8 cellular contexts compared by ENCODE assay signal in the genomic region with DNA sequence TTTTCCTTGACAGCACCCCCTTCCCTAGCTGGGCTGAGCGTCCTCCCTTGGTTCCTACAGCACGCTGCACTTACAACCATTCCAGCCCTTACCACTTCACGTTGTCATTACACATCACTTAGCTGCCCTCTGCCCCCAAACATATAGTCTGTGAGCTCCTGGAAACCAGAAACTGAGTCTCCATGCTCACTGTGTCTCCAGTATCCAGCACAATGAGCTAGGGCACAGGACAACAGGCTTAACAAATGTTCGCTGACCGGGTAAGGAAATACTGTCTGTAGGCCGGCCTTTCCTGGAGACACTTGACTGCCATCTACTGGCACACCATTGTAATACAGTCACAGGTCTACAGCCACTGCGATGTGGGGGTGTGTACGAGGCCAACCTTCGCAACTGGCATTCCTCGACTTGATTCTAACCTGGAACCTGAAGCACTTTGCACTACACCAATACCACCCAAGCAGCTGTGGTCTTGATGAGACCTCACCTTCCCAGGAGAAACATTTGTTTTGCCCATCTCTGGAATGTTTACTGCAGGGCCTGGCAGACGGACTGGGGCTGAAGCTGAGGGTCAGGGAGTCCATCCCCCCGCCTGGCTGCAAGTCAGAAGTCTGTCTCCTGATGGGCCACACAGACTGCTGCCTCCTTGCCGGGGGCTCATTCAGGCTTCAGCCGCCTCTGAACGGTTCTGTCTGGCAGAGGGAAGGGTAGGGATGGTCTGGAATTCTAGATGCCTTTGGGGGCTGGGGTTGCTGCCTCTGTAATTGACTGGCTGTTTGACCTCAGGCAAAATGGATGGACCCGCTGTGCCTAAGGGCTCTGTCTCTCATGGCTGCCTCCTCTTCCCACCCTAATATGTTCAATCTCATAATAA.
DNase-seq lines count a peak whose midpoint lies in the region; ATAC-seq and TF ChIP-seq lines count a peak whose summit lies in the region.

No MANE protein-coding gene starts in this region.

- peak overlapping the region; percentile 89 for H2BK120ac ChIP-seq in trophoblast cell (ENCODE audit: insufficient read depth, low read length, poor library complexity)

- CTCF ChIA-PET in CD4-positive, alpha-beta memory T cell (lab: Charles Lee; ENCODE audit: partially characterized antibody): interaction anchor here (0.9 to 1.3 kb wide), 2 partner anchors 9 to 881 kb away, joined by 6 read pairs; no protein-coding TSS in a partner anchor
- CTCF ChIA-PET in PC-3 (lab: Charles Lee): no interaction called here

- no peaks in the 10 kb centered on the region for H3K27me3 ChIP-seq in CD4-positive, alpha-beta memory T cell (ENCODE audit: insufficient read depth, low read length)
- H3K27me3 ChIP-seq in PC-3 (ENCODE audit: low read length): no peaks in the 10 kb centered on the region
- no peaks in the 10 kb centered on the region for H3K27me3 ChIP-seq in cardiac muscle cell
- H3K27me3 ChIP-seq in trophoblast cell (ENCODE audit: insufficient read depth, low read length): no peaks in the 10 kb centered on the region

- no peak overlapping the region for H2AFZ ChIP-seq in PC-3 (ENCODE audit: low read length)
- H2AFZ ChIP-seq in trophoblast cell (ENCODE audit: insufficient read depth, low read length, poor library complexity): peak overlapping the region; percentile 32

- H3K4me3 Mint-ChIP-seq in CD4-positive, alpha-beta memory T cell: no peak overlapping the region
- no peak overlapping the region for H3K4me3 Mint-ChIP-seq in activated naive CD8-positive, alpha-beta T cell treated with anti-CD3 and anti-CD28 coated beads, Interleukin-2, amount 50 U/mL, for 24 hours

- H3K14ac ChIP-seq in trophoblast cell (ENCODE audit: low read length): peak overlapping the region; percentile 12

- H3K9ac ChIP-seq in PC-3 (ENCODE audit: low read length) (no peak overlapping the region), trophoblast cell (ENCODE audit: low read length) (no peak overlapping the region)

- peak overlapping the region; percentile 71 for H4K91ac ChIP-seq in trophoblast cell (ENCODE audit: low read depth, low read length)

- H3K4me1 Mint-ChIP-seq in CD4-positive, alpha-beta memory T cell: peaks cover 0 to 4% (median 0%) of the 10 kb centered on the region in 4 donors
- H3K4me1 Mint-ChIP-seq in activated naive CD8-positive, alpha-beta T cell treated with anti-CD3 and anti-CD28 coated beads, Interleukin-2, amount 50 U/mL, for 24 hours: no peaks in the 10 kb centered on the region

- TF ChIP-seq CTCF in PC-3 (conservative IDR thresholded peaks at IDR 0.05; ENCODE audit: low read depth, low read length): peak; percentile 38; the same call in 1 of the 2 replicates
- peak; percentile 94 for TF ChIP-seq CTCF in cardiac muscle cell (IDR thresholded peaks at IDR 0.05; ENCODE audit: low read depth, low read length)

- H3F3A ChIP-seq in PC-3 (ENCODE audit: low read length, unreplicated experiment): no peaks in the 10 kb centered on the region

- no peaks in the 10 kb centered on the region for H3K36me3 ChIP-seq in CD4-positive, alpha-beta memory T cell (ENCODE audit: insufficient read depth, low read length)
- H3K36me3 ChIP-seq in PC-3 (ENCODE audit: low read depth, low read length) (no peaks in the 10 kb centered on the region), cardiac muscle cell (no peaks in the 10 kb centered on the region), trophoblast cell (ENCODE audit: control insufficient read depth in 1 of 2, insufficient read depth in 2 of 2, low read length in 2 of 2) (no peaks in the 10 kb centered on the region)

- no peak overlapping the region for H3K27ac Mint-ChIP-seq in CD4-positive, alpha-beta memory T cell
- H3K27ac Mint-ChIP-seq in activated naive CD8-positive, alpha-beta T cell treated with anti-CD3 and anti-CD28 coated beads, Interleukin-2, amount 50 U/mL, for 24 hours: no peak overlapping the region

- H3K9me3 Mint-ChIP-seq in CD4-positive, alpha-beta memory T cell: no peaks in the 10 kb centered on the region
- H3K9me3 Mint-ChIP-seq in activated naive CD8-positive, alpha-beta T cell treated with anti-CD3 and anti-CD28 coated beads, Interleukin-2, amount 50 U/mL, for 24 hours: no peaks in the 10 kb centered on the region

- peak overlapping the region; percentile 39 for H2BK12ac ChIP-seq in trophoblast cell (ENCODE audit: low read length)

- no peak overlapping the region for H3K4ac ChIP-seq in trophoblast cell (ENCODE audit: low read depth, low read length)

- H3K4me3 ChIP-seq in CD4-positive, alpha-beta memory T cell (ENCODE audit: low read length in 2 of 2): no peak overlapping the region
- H3K4me3 ChIP-seq in PC-3 (ENCODE audit: low read length) (no peak overlapping the region), cardiac muscle cell (no peak overlapping the region), trophoblast cell (ENCODE audit: low read depth, low read length) (no peak overlapping the region)

- peak overlapping the region; percentile 67 for H2BK5ac ChIP-seq in trophoblast cell (ENCODE audit: low read depth, low read length, poor library complexity)

- H3K9me2 ChIP-seq in PC-3 (replicated peaks; ENCODE audit: low read length): no peaks in the 10 kb centered on the region

- peaks cover 0 to 2% of the 10 kb centered on the region in 2 donors for H3K27me3 Mint-ChIP-seq in CD4-positive, alpha-beta memory T cell
- no peaks in the 10 kb centered on the region for H3K27me3 Mint-ChIP-seq in activated naive CD8-positive, alpha-beta T cell treated with anti-CD3 and anti-CD28 coated beads, Interleukin-2, amount 50 U/mL, for 24 hours

- no peaks in the 10 kb centered on the region for H3K36me3 Mint-ChIP-seq in CD4-positive, alpha-beta memory T cell
- H3K36me3 Mint-ChIP-seq in activated naive CD8-positive, alpha-beta T cell treated with anti-CD3 and anti-CD28 coated beads, Interleukin-2, amount 50 U/mL, for 24 hours (ENCODE audit: low read depth): no peaks in the 10 kb centered on the region

- H2AK5ac ChIP-seq in trophoblast cell (ENCODE audit: low read length): no peak overlapping the region

- H3K4me2 ChIP-seq in PC-3 (ENCODE audit: low read length): no peak overlapping the region
- peak overlapping the region; percentile 42 for H3K4me2 ChIP-seq in trophoblast cell (ENCODE audit: low read length)

- ATAC-seq in PC-3 (no peak), HG02852 (IDR thresholded peaks at IDR 0.05; ENCODE audit: unreplicated experiment) (no peak), HG02571 (IDR thresholded peaks at IDR 0.05; ENCODE audit: unreplicated experiment) (no peak)
- ATAC-seq in activated naive CD8-positive, alpha-beta T cell treated with anti-CD3 and anti-CD28 coated beads, Interleukin-2, amount 50 U/mL, for 24 hours: peak; percentile 57

- H3K23ac ChIP-seq in trophoblast cell (ENCODE audit: low read length): no peak overlapping the region

- H4K20me1 ChIP-seq in PC-3 (ENCODE audit: low read length): no peaks in the 10 kb centered on the region

- peak overlapping the region; percentile 12 for H3K18ac ChIP-seq in trophoblast cell (ENCODE audit: low read length)

- no peaks in the 10 kb centered on the region for H3K9me3 ChIP-seq in CD4-positive, alpha-beta memory T cell (ENCODE audit: control insufficient read depth in 1 of 2, low read length in 2 of 2)
- H3K9me3 ChIP-seq in PC-3 (ENCODE audit: low read length) (no peaks in the 10 kb centered on the region), cardiac muscle cell (ENCODE audit: low read depth) (no peaks in the 10 kb centered on the region), trophoblast cell (ENCODE audit: insufficient read depth, low read depth, low read length) (peaks cover 1% of the 10 kb centered on the region)

- no CpG with 5 or more reads among the region's 16 CpGs for WGBS in trophoblast cell (ENCODE audit: extremely low coverage, insufficient coverage, insufficient read length)

- H3K79me2 ChIP-seq in PC-3 (ENCODE audit: low read length) (no peaks in the 10 kb centered on the region), trophoblast cell (ENCODE audit: control insufficient read depth, insufficient read depth, low read length, poor library complexity) (no peaks in the 10 kb centered on the region)

- peak in 4 of 5 donors; percentile 7 to 17 (median 14) for DNase-seq in CD4-positive, alpha-beta memory T cell
- DNase-seq in HPDE6-E6E7 (ENCODE audit: extremely low spot score): peak; percentile 70
- peak; percentile 23 for DNase-seq in PC-3
- peak; percentile 59 for DNase-seq in activated naive CD8-positive, alpha-beta T cell treated with anti-CD3 and anti-CD28 coated beads, Interleukin-2, amount 50 U/mL, for 24 hours
- DNase-seq in cardiac muscle cell (ENCODE audit: low read depth in 1 of 2, low spot score in 1 of 2): peak; percentile 89 to 90
- DNase-seq in trophoblast cell: peak; percentile 85 to 94

- POLR2A ChIA-PET in CD4-positive, alpha-beta memory T cell (lab: Charles Lee; ENCODE audit: partially characterized antibody): no interaction called here
- POLR2A ChIA-PET in PC-3 (lab: Charles Lee; ENCODE audit: unreplicated experiment): no interaction called here

- no TSS peak for BruUV-seq in PC-3 (replicated peaks; lab: Mats Ljungman, UMichigan)

- H3K27ac ChIP-seq in CD4-positive, alpha-beta memory T cell (ENCODE audit: low read depth, low read length): no peak overlapping the region
- H3K27ac ChIP-seq in PC-3 (ENCODE audit: low read length): no peak overlapping the region
- H3K27ac ChIP-seq in cardiac muscle cell: no peak overlapping the region
- peak overlapping the region; percentile 41 for H3K27ac ChIP-seq in trophoblast cell (ENCODE audit: low read depth, low read length)

- H4K8ac ChIP-seq in trophoblast cell (ENCODE audit: low read depth, low read length): peak overlapping the region; percentile 51

- no peak overlapping the region for H4K12ac ChIP-seq in trophoblast cell (ENCODE audit: low read depth, low read length)

- peaks cover 12% of the 10 kb centered on the region for H3K79me1 ChIP-seq in trophoblast cell (ENCODE audit: low read length)

- intact Hi-C loops in CD4-positive, alpha-beta memory T cell (cut with micrococcal nuclease): loop anchor here (2.0 kb wide), 1 partner anchor 325 kb away; no protein-coding TSS in a partner anchor
- intact Hi-C loops in PC-3 (cut with micrococcal nuclease): no loop called here

- H3K4me1 ChIP-seq in CD4-positive, alpha-beta memory T cell (ENCODE audit: insufficient read depth, low read length): no peaks in the 10 kb centered on the region
- H3K4me1 ChIP-seq in PC-3 (ENCODE audit: insufficient read depth, low read length): no peaks in the 10 kb centered on the region
- peaks cover 6% of the 10 kb centered on the region for H3K4me1 ChIP-seq in cardiac muscle cell (ENCODE audit: low read depth)
- peaks cover 21 to 31% of the 10 kb centered on the region in 2 experiments for H3K4me1 ChIP-seq in trophoblast cell (ENCODE audit: control insufficient read depth in 1 of 2, insufficient read depth in 2 of 2, low read length in 2 of 2)

Comparison
In these comparisons a context has a peak if more than half of its experiments do, and no peak if none do; other contexts are left out.
1. DNase-seq: peak in every context shown above with its lines; median percentile 90 in cardiac muscle cell; 90 in trophoblast cell; 70 in HPDE6-E6E7; 59 in activated naive CD8-positive, alpha-beta T cell treated with anti-CD3 and anti-CD28 coated beads, Interleukin-2, amount 50 U/mL, for 24 hours; 23 in PC-3; 14 in CD4-positive, alpha-beta memory T cell.